Comparison of ENCODE assay signal across 2 cellular contexts in genomic region chr2:189191766-189192165, GRCh38.
TF ChIP-seq lines count a peak whose summit lies in the region.

No MANE protein-coding gene starts in this region.

TF ChIP-seq in SK-N-SH, 30 proteins besides CTCF, POLR2A, EP300 and RAD21:
- no peak for TF ChIP-seq EZH2phosphoT487 (IDR thresholded peaks at IDR 0.05; ENCODE audit: borderline replicate concordance, low read depth)
- TF ChIP-seq NRF1 (IDR thresholded peaks at IDR 0.05; ENCODE audit: low read depth, low read length) = no peak
- no peak for TF ChIP-seq TCF12 (IDR thresholded peaks at IDR 0.05)
- no peak for TF ChIP-seq MXI1 (IDR thresholded peaks at IDR 0.05; ENCODE audit: low read depth, low read length)
- no peak for TF ChIP-seq MEF2A (IDR thresholded peaks at IDR 0.05; ENCODE audit: borderline replicate concordance, low read depth)
- TF ChIP-seq IRF3 (IDR thresholded peaks at IDR 0.05; ENCODE audit: low read depth, low read length) = no peak
- no peak for TF ChIP-seq USF2 (IDR thresholded peaks at IDR 0.05; ENCODE audit: borderline replicate concordance, low read depth, low read length)
- no peak for TF ChIP-seq JUND (IDR thresholded peaks at IDR 0.05)
- no peak for TF ChIP-seq FOXJ3 (CRISPR knock-in tag; IDR thresholded peaks at IDR 0.05)
- no peak for TF ChIP-seq ELF1 (IDR thresholded peaks at IDR 0.05)

TF ChIP-seq in SK-N-SH treated with all-trans-retinoic acid at 6 μM for 48 hours, 23 proteins besides CTCF, POLR2A, EP300 and RAD21:
- TF ChIP-seq PPARA (CRISPR knock-in tag; IDR thresholded peaks at IDR 0.05; ENCODE audit: borderline replicate concordance) = no peak
- no peak for TF ChIP-seq BACH2 (CRISPR knock-in tag; IDR thresholded peaks at IDR 0.05; ENCODE audit: borderline replicate concordance)
- no peak for TF ChIP-seq ZNF565 (CRISPR knock-in tag; conservative IDR thresholded peaks at IDR 0.05; ENCODE audit: low read depth)
- no peak for TF ChIP-seq OSR1 (CRISPR knock-in tag; IDR thresholded peaks at IDR 0.05)
- TF ChIP-seq ZFP30 (CRISPR knock-in tag; IDR thresholded peaks at IDR 0.05) = no peak
- no peak for TF ChIP-seq TSHZ2 (CRISPR knock-in tag; IDR thresholded peaks at IDR 0.05)
- no peak for TF ChIP-seq ZFP3 (CRISPR knock-in tag; IDR thresholded peaks at IDR 0.05)
- no peak for TF ChIP-seq TOX (CRISPR knock-in tag; IDR thresholded peaks at IDR 0.05; ENCODE audit: borderline replicate concordance)
- no peak for TF ChIP-seq GLIS3 (CRISPR knock-in tag; IDR thresholded peaks at IDR 0.05)
- no peak for TF ChIP-seq CSDC2 (CRISPR knock-in tag; IDR thresholded peaks at IDR 0.05)
- TF ChIP-seq ARNTL (CRISPR knock-in tag; IDR thresholded peaks at IDR 0.05; ENCODE audit: borderline replicate concordance, low read depth) = no peak
- no peak for TF ChIP-seq PATZ1 (CRISPR knock-in tag; IDR thresholded peaks at IDR 0.05; ENCODE audit: borderline replicate concordance)
- no peak for TF ChIP-seq TCF4 (CRISPR knock-in tag; IDR thresholded peaks at IDR 0.05; ENCODE audit: borderline replicate concordance)
TF ChIP-seq in SK-N-SH treated with all-trans-retinoic acid at 6 μM for 48 hours: peak in this region for 0.
